Comparison of ENCODE assay signal across 16 cellular contexts in genomic region chr14:31083781-31084180, GRCh38. TPM values are rescaled to one million over a fixed set of nuclear protein-coding genes. Genes with fewer than 3 reads are reported as not detected.
DNase-seq lines count a peak whose midpoint lies in the region; ATAC-seq, FAIRE-seq and TF ChIP-seq lines count a peak whose summit lies in the region.
"Had no signal": no experiment of that assay in that cellular context is flagged by ENCODE, and none has a peak within 500 bp of the region (broad histone marks: within the 10 kb centered on the region; RNA-seq: fewer than 3 reads in every experiment).

No MANE protein-coding gene starts in this region.

- no peak overlapping the region for H3K4me3 Mint-ChIP-seq in endodermal cell
- H3K4me3 Mint-ChIP-seq: CD4-positive, alpha-beta T cell had no signal

- H3K27ac ChIP-seq in endodermal cell (ENCODE audit: low read depth, low read length) (no peak overlapping the region), rectal smooth muscle tissue (ENCODE audit: low read depth, low read length) (peak overlapping the region; percentile 45)

- H3K4me1 Mint-ChIP-seq in endodermal cell, result peaks cover 15% of the 10 kb centered on the region

- H3K4me1 ChIP-seq in endodermal cell (ENCODE audit: control insufficient read depth, insufficient read depth, low read length) (peaks cover 11% of the 10 kb centered on the region), rectal smooth muscle tissue (ENCODE audit: control insufficient read depth, insufficient read depth, low read length) (no peaks in the 10 kb centered on the region)

- H3K36me3 Mint-ChIP-seq in endodermal cell (ENCODE audit: low read depth), result peaks cover 2% of the 10 kb centered on the region

- no peaks in the 10 kb centered on the region for H3K36me3 ChIP-seq in endodermal cell (ENCODE audit: control insufficient read depth, insufficient read depth, low read length)
- no peaks in the 10 kb centered on the region for H3K36me3 ChIP-seq in rectal smooth muscle tissue (ENCODE audit: control insufficient read depth, insufficient read depth, low read length)

- DNase-seq in GM19239 (ENCODE audit: insufficient read length, low spot score) (no peak), NAMALWA (ENCODE audit: low spot score) (peak; percentile 55), endodermal cell (no peak), activated T-cell treated with anti-CD3 and anti-CD28 coated beads for 4 hours (no peak)
- DNase-seq: ACHN; AML-193; Calu3; CD4-positive, alpha-beta T cell; Kasumi-1; NCI-H1105 treated with DMSO at 0.1 percent for 48 hours; NCI-H1694 treated with DMSO at 0.1 percent for 48 hours; NCI-H526 treated with DMSO at 0.1 percent for 48 hours; NK-92 treated with Interleukin-12 subunit alpha and Interleukin-12 subunit beta, amount 100 ng/mL, for 24 hours had no signal

- no peak overlapping the region for H3K4me3 ChIP-seq in endodermal cell (ENCODE audit: low read length)
- H3K4me3 ChIP-seq in rectal smooth muscle tissue (ENCODE audit: low read length), result no peak overlapping the region

- H3K9me3 Mint-ChIP-seq in endodermal cell, result no peaks in the 10 kb centered on the region
- H3K9me3 Mint-ChIP-seq: CD4-positive, alpha-beta T cell had no signal

- no peaks in the 10 kb centered on the region for H3K27me3 Mint-ChIP-seq in endodermal cell (ENCODE audit: insufficient read depth)
- H3K27me3 Mint-ChIP-seq: CD4-positive, alpha-beta T cell had no signal

- no peaks in the 10 kb centered on the region for H3K27me3 ChIP-seq in endodermal cell (ENCODE audit: control insufficient read depth, insufficient read depth, low read length, poor library complexity, severe bottlenecking)
- no peaks in the 10 kb centered on the region for H3K27me3 ChIP-seq in rectal smooth muscle tissue (ENCODE audit: control insufficient read depth, insufficient read depth, low read length)

- 90 to 96% methylated on average over 3 of the region's 3 CpGs for WGBS in endodermal cell (ENCODE audit: insufficient coverage in 1 of 2, insufficient read length in 1 of 2), 2 experiments

- H3K9ac ChIP-seq in endodermal cell (ENCODE audit: extremely low read depth, low read length, poor library complexity, severe bottlenecking) (peak overlapping the region; percentile 0), rectal smooth muscle tissue (ENCODE audit: low read length) (no peak overlapping the region)

- no peaks in the 10 kb centered on the region for H3K9me3 ChIP-seq in endodermal cell (ENCODE audit: control insufficient read depth, low read length)

- no peak for TF ChIP-seq CTCF in endodermal cell (conservative IDR thresholded peaks at IDR 0.05)

- H3K27ac Mint-ChIP-seq in endodermal cell, result peak overlapping the region; percentile 64
- H3K27ac Mint-ChIP-seq: CD4-positive, alpha-beta T cell had no signal

- ATAC-seq in GM19023 (IDR thresholded peaks at IDR 0.05; ENCODE audit: unreplicated experiment), result no peak
- ATAC-seq in GM18858 (IDR thresholded peaks at IDR 0.05; ENCODE audit: unreplicated experiment), result no peak

- peak; percentile 42 for FAIRE-seq in GM19239 (lab: Jason Lieb, UNC)

RNA-seq across cellular contexts. Expression of gene STRN3, which starts 57.6 kb away (rescaled TPM):
- total RNA-seq in endodermal cell, result 10 to 100 TPM; 56.5 to 58.9 TPM
- polyA plus RNA-seq in endodermal cell (2013, experiment 1 of 2), result 39.3 TPM
- 36.0 TPM for polyA plus RNA-seq in endodermal cell (2013, experiment 2 of 2)

RNA-seq across cellular contexts. Expression of gene AP4S1, which starts 58.3 kb away (rescaled TPM):
- total RNA-seq in endodermal cell, result 10 to 100 TPM in 1 of 2 donors, 1 to 10 TPM in 1; 7.6 to 11.1 TPM
- 4.0 TPM for polyA plus RNA-seq in endodermal cell (2013, experiment 1 of 2)
- polyA plus RNA-seq in endodermal cell (2013, experiment 2 of 2), result 5.1 TPM
